8 cellular contexts compared by ENCODE assay signal in the genomic region with DNA sequence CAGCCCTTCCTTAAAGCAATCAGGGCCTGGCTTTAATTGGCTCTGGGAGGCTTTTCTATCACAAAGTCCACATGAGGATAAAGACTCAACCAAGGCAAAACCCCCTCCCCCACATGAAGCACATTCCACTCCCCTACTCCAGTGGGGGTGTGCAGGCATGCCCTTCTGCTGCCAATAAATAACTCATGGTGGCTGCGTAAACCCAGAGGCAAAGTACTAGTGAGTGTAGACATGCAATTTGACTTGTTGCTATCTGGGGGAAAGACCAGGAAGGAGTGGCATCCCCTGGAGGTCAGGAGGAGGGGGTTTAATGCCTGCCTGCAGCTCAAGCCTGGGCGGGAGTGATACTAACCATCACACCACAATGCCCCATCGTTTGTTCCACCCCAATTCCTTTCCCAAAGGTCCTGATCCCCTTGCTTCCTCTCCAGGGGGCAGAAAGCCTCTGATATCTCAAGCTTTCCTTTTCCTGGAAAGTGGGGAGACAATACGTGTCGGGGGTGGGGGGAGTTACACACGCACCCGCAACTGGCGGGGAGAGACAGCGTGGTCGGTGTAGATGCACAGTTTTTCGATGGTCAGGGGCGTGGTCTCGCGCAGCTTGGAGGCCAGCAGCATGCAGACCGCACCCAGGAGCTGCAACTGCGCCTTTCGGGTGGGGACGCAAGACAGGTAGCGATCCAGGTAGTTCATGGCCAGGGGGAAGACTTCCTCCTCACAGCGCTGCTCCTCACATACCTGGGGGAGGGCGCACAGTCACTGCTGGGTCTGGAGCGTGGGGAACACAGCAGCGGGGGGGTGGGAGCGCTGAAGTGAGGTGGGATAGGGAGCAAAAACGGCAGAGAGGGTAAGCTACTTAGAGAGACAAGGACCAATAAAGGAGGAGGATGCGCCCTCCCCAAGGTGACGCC. TPM values are rescaled to one million over a fixed set of nuclear protein-coding genes. Genes with fewer than 3 reads are reported as not detected.
DNase-seq lines count a peak whose midpoint lies in the region; ATAC-seq, FAIRE-seq and TF ChIP-seq lines count a peak whose summit lies in the region.

No MANE protein-coding gene starts in this region.

- peak overlapping the region; percentile 97 for H3K27ac Mint-ChIP-seq in activated CD4-positive, alpha-beta T cell treated with anti-CD3 and anti-CD28 coated beads, Interleukin-2, amount 10 ng/mL, durations not matched to agents 7 days and 5 days

- H3K4me3 Mint-ChIP-seq in activated CD4-positive, alpha-beta T cell treated with anti-CD3 and anti-CD28 coated beads, Interleukin-2, amount 10 ng/mL, durations not matched to agents 7 days and 5 days: peak overlapping the region; percentile 100

- peaks cover 7 to 33% (median 21%) of the 10 kb centered on the region in 4 donors for H3K36me3 ChIP-seq in esophagus muscularis mucosa
- H3K36me3 ChIP-seq in neuron (ENCODE audit: insufficient read depth, low read length): peaks cover 5% of the 10 kb centered on the region

- POLR2A ChIA-PET in activated CD4-positive, alpha-beta T cell treated with anti-CD3 and anti-CD28 coated beads, Interleukin-2, amount 10 ng/mL, durations not matched to agents 7 days and 5 days (lab: Charles Lee): interaction anchor here (0.6 to 6.0 kb wide), 7 partner anchors 8 to 105 kb away, joined by 3 to 54 read pairs (median 3); a partner anchor contains a TSS

- H3K9me3 Mint-ChIP-seq in activated CD4-positive, alpha-beta T cell treated with anti-CD3 and anti-CD28 coated beads, Interleukin-2, amount 10 ng/mL, durations not matched to agents 7 days and 5 days: no peaks in the 10 kb centered on the region

- H3K4me1 ChIP-seq in esophagus muscularis mucosa: peaks cover 57 to 68% (median 60%) of the 10 kb centered on the region in 4 donors
- H3K4me1 ChIP-seq in neuron (ENCODE audit: insufficient read depth, low read length): peaks cover 33% of the 10 kb centered on the region

- intact Hi-C loops in esophagus muscularis mucosa (cut with DNase I): loop anchor here (10.0 kb wide), 1 partner anchor 95 kb away; no protein-coding TSS in a partner anchor

- peaks cover 53% of the 10 kb centered on the region for H3K36me3 Mint-ChIP-seq in activated CD4-positive, alpha-beta T cell treated with anti-CD3 and anti-CD28 coated beads, Interleukin-2, amount 10 ng/mL, durations not matched to agents 7 days and 5 days (ENCODE audit: low read depth)

- CTCF ChIA-PET in activated CD4-positive, alpha-beta T cell treated with anti-CD3 and anti-CD28 coated beads, Interleukin-2, amount 10 ng/mL, durations not matched to agents 7 days and 5 days (lab: Charles Lee): interaction anchor here (0.7 to 25.3 kb wide), 11 partner anchors 9 to 153 kb away, joined by 3 to 412 read pairs (median 4); a partner anchor contains a TSS

- H3K27me3 ChIP-seq in esophagus muscularis mucosa: no peaks in the 10 kb centered on the region
- no peaks in the 10 kb centered on the region for H3K27me3 ChIP-seq in neuron (ENCODE audit: insufficient read depth, low read length)

- ATAC-seq in HG02763 (IDR thresholded peaks at IDR 0.05; ENCODE audit: unreplicated experiment): no peak

- peaks cover 59% of the 10 kb centered on the region for H3K4me1 Mint-ChIP-seq in activated CD4-positive, alpha-beta T cell treated with anti-CD3 and anti-CD28 coated beads, Interleukin-2, amount 10 ng/mL, durations not matched to agents 7 days and 5 days

- peak overlapping the region; percentile 86 to 96 (median 92) for H3K27ac ChIP-seq in esophagus muscularis mucosa (replicated peaks in 1 of 4)

- H3K4me3 ChIP-seq in esophagus muscularis mucosa (peak overlapping the region; percentile 76 to 94 (median 89)), neuron (ENCODE audit: low read length) (peak overlapping the region; percentile 93)

- 10% methylated on average over 27 of the region's 27 CpGs for WGBS in esophagus muscularis mucosa

- no peak for TF ChIP-seq CTCF in esophagus muscularis mucosa (IDR thresholded peaks at IDR 0.05)

- no peak for FAIRE-seq in HTR-8/SVneo (lab: Jason Lieb, UNC)

- TF ChIP-seq EP300 in esophagus muscularis mucosa (IDR thresholded peaks at IDR 0.05): no peak

- H3K9me3 ChIP-seq in esophagus muscularis mucosa: no peaks in the 10 kb centered on the region
- H3K9me3 ChIP-seq in neuron (ENCODE audit: low read length): no peaks in the 10 kb centered on the region

- H2AFZ ChIP-seq in neuron (ENCODE audit: low read depth, low read length): peak overlapping the region; percentile 53

- peak; percentile 52 for DNase-seq in stimulated activated CD4-positive, alpha-beta T cell treated with anti-CD3 and anti-CD28 coated beads, Interleukin-1b, Interleukin-23, amount 100 ng/mL, for 48 hours
- DNase-seq in stimulated activated CD4-positive, alpha-beta T cell treated with anti-CD3 and anti-CD28 coated beads, Interleukin-12 subunit alpha, Interleukin-12 subunit beta, amount 100 ng/mL, for 4 hours: no peak
- DNase-seq in activated CD4-positive, alpha-beta T cell treated with anti-CD3 and anti-CD28 coated beads, Interleukin-2, amount 10 ng/mL, durations not matched to agents 7 days and 5 days: peak; percentile 63
- DNase-seq in esophagus muscularis mucosa (ENCODE audit: extremely low spot score) (no peak), HTR-8/SVneo (ENCODE audit: insufficient read length, low spot score) (no peak), GF-D8 (lab: John Stamatoyannopoulos, UW) (no peak)

- no peaks in the 10 kb centered on the region for H3K27me3 Mint-ChIP-seq in activated CD4-positive, alpha-beta T cell treated with anti-CD3 and anti-CD28 coated beads, Interleukin-2, amount 10 ng/mL, durations not matched to agents 7 days and 5 days

- no peak for TF ChIP-seq POLR2A in esophagus muscularis mucosa (IDR thresholded peaks at IDR 0.05; ENCODE audit: low read depth)

RNA-seq across cellular contexts. Expression of a gene that starts 1.5 kb away (rescaled TPM):
- 100 to 1,000 TPM; 461 to 520 TPM for total RNA-seq in activated CD4-positive, alpha-beta T cell treated with anti-CD3 and anti-CD28 coated beads, Interleukin-2, amount 10 ng/mL, durations not matched to agents 7 days and 5 days
- total RNA-seq in esophagus muscularis mucosa: 100 to 1,000 TPM; 110 to 167 (median 133) TPM

RNA-seq across cellular contexts. Expression of a gene that starts 18.8 kb away (rescaled TPM):
- total RNA-seq in activated CD4-positive, alpha-beta T cell treated with anti-CD3 and anti-CD28 coated beads, Interleukin-2, amount 10 ng/mL, durations not matched to agents 7 days and 5 days: 10 to 100 TPM; 29.3 to 29.8 TPM
- 10 to 100 TPM in 2 of 4 donors, 1 to 10 TPM in 2; 5.8 to 11.6 (median 9.2) TPM for total RNA-seq in esophagus muscularis mucosa

RNA-seq across cellular contexts. Expression of a gene that starts 19.2 kb away (rescaled TPM):
- total RNA-seq in activated CD4-positive, alpha-beta T cell treated with anti-CD3 and anti-CD28 coated beads, Interleukin-2, amount 10 ng/mL, durations not matched to agents 7 days and 5 days: 10 to 100 TPM; 18.6 to 22.7 TPM
- total RNA-seq in esophagus muscularis mucosa: 10 to 100 TPM in 3 of 4 donors, 1 to 10 TPM in 1; 9.6 to 14.9 (median 14.2) TPM

RNA-seq across cellular contexts. Expression of a gene that starts 44.9 kb away (rescaled TPM):
- total RNA-seq in activated CD4-positive, alpha-beta T cell treated with anti-CD3 and anti-CD28 coated beads, Interleukin-2, amount 10 ng/mL, durations not matched to agents 7 days and 5 days: 1 to 10 TPM; 6.3 to 7.0 TPM
- 1 to 10 TPM; 1.3 to 2.5 (median 2.3) TPM for total RNA-seq in esophagus muscularis mucosa

Comparison
In these comparisons a context has a peak if more than half of its experiments do, and no peak if none do; other contexts are left out.
1. DNase-seq: peak in stimulated activated CD4-positive, alpha-beta T cell treated with anti-CD3 and anti-CD28 coated beads, Interleukin-1b, Interleukin-23, amount 100 ng/mL, for 48 hours (single experiment) and activated CD4-positive, alpha-beta T cell treated with anti-CD3 and anti-CD28 coated beads, Interleukin-2, amount 10 ng/mL, durations not matched to agents 7 days and 5 days (single experiment); none in stimulated activated CD4-positive, alpha-beta T cell treated with anti-CD3 and anti-CD28 coated beads, Interleukin-12 subunit alpha, Interleukin-12 subunit beta, amount 100 ng/mL, for 4 hours (single experiment), esophagus muscularis mucosa (single experiment), HTR-8/SVneo (single experiment) and GF-D8 (single experiment).